19 cellular contexts compared by ENCODE assay signal in the genomic region with DNA sequence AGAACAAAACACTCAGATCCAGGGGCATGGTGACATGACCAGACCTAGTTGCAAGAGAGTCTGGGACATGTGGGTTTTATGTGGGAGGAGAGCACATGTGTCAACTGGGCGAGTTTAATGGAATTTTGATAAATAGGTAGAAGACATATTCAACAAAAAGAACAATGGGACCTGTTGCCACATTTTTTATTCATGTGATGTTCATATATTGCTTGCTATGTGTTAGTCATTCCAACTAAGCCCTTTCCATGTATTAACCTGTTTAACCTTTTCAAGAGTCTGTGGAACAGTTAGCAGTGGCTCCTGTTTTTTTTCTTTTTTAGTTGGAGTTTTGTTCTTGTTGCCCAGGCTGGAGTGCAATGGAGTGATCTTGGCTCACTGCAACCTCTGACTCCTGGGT. TPM values are rescaled to one million over a fixed set of nuclear protein-coding genes. Genes with fewer than 3 reads are reported as not detected.
A peak's percentile ranks its signal among the peaks of the same experiment; 100 is the strongest.
DNase-seq lines count a peak whose midpoint lies in the region; ATAC-seq and TF ChIP-seq lines count a peak whose summit lies in the region.
"Had no signal": no experiment of that assay in that cellular context is flagged by ENCODE, and none has a peak within 500 bp of the region (broad histone marks: within the 10 kb centered on the region; RNA-seq: fewer than 3 reads in every experiment).

No MANE protein-coding gene starts in this region.

- no peak overlapping the region for H3K4me2 ChIP-seq in osteoblast (ENCODE audit: insufficient read depth, low read length)
- H3K4me2 ChIP-seq: BLaER1 had no signal

- no peak overlapping the region for H3K4me3 Mint-ChIP-seq in mesothelial cell of epicardium
- no peak overlapping the region for H3K4me3 Mint-ChIP-seq in stimulated activated effector memory CD8-positive, alpha-beta T cell treated with anti-CD3 and anti-CD28 coated beads, Interleukin-12 subunit alpha, Interleukin-12 subunit beta, amount 100 ng/mL, for 72 hours
- H3K4me3 Mint-ChIP-seq: CD8-positive, alpha-beta memory T cell; HFFc6; IgD-negative memory B cell had no signal

- H3K36me3 ChIP-seq in HEK293 (ENCODE audit: control insufficient read depth in 2 of 2, insufficient read depth in 1 of 2, low read length in 2 of 2) (no peaks in the 10 kb centered on the region), RWPE2 (ENCODE audit: low read depth) (no peaks in the 10 kb centered on the region), osteoblast (ENCODE audit: insufficient read depth, low read length) (no peaks in the 10 kb centered on the region)
- H3K36me3 ChIP-seq: BLaER1, HAP-1 had no signal

- H4K20me1 ChIP-seq in osteoblast (ENCODE audit: insufficient read depth, low read length): no peaks in the 10 kb centered on the region
- H4K20me1 ChIP-seq: BLaER1 had no signal

- H3K27ac Mint-ChIP-seq in mesothelial cell of epicardium: no peak overlapping the region
- no peak overlapping the region for H3K27ac Mint-ChIP-seq in stimulated activated effector memory CD8-positive, alpha-beta T cell treated with anti-CD3 and anti-CD28 coated beads, Interleukin-12 subunit alpha, Interleukin-12 subunit beta, amount 100 ng/mL, for 72 hours
- H3K27ac Mint-ChIP-seq: CD8-positive, alpha-beta memory T cell; IgD-negative memory B cell had no signal

- H3K4me1 Mint-ChIP-seq in mesothelial cell of epicardium: peaks cover 6% of the 10 kb centered on the region
- H3K4me1 Mint-ChIP-seq in stimulated activated effector memory CD8-positive, alpha-beta T cell treated with anti-CD3 and anti-CD28 coated beads, Interleukin-12 subunit alpha, Interleukin-12 subunit beta, amount 100 ng/mL, for 72 hours: no peaks in the 10 kb centered on the region
- H3K4me1 Mint-ChIP-seq: CD8-positive, alpha-beta memory T cell; IgD-negative memory B cell had no signal

- H3K4me3 ChIP-seq in HEK293 (ENCODE audit: low read depth, low read length): no peak overlapping the region
- no peak overlapping the region for H3K4me3 ChIP-seq in RWPE2 (ENCODE audit: severe bottlenecking)
- H3K4me3 ChIP-seq in osteoblast (ENCODE audit: insufficient read depth, low read length): no peak overlapping the region
- H3K4me3 ChIP-seq: BLaER1, HAP-1 had no signal

- no peaks in the 10 kb centered on the region for H3K9me3 Mint-ChIP-seq in mesothelial cell of epicardium
- no peaks in the 10 kb centered on the region for H3K9me3 Mint-ChIP-seq in stimulated activated effector memory CD8-positive, alpha-beta T cell treated with anti-CD3 and anti-CD28 coated beads, Interleukin-12 subunit alpha, Interleukin-12 subunit beta, amount 100 ng/mL, for 72 hours
- H3K9me3 Mint-ChIP-seq: CD8-positive, alpha-beta memory T cell; HFFc6; IgD-negative memory B cell had no signal

- no peak overlapping the region for H2AFZ ChIP-seq in osteoblast (ENCODE audit: low read length)

- H3K4me1 ChIP-seq in HEK293 (ENCODE audit: control insufficient read depth, insufficient read depth, low read length) (no peaks in the 10 kb centered on the region), RWPE2 (ENCODE audit: insufficient read depth, poor library complexity, severe bottlenecking) (no peaks in the 10 kb centered on the region), osteoblast (ENCODE audit: insufficient read depth, low read length) (peaks cover 3% of the 10 kb centered on the region)
- H3K4me1 ChIP-seq: Caco-2, HAP-1 had no signal

- H3K36me3 Mint-ChIP-seq in mesothelial cell of epicardium: no peaks in the 10 kb centered on the region
- H3K36me3 Mint-ChIP-seq in stimulated activated effector memory CD8-positive, alpha-beta T cell treated with anti-CD3 and anti-CD28 coated beads, Interleukin-12 subunit alpha, Interleukin-12 subunit beta, amount 100 ng/mL, for 72 hours: no peaks in the 10 kb centered on the region
- H3K36me3 Mint-ChIP-seq: CD8-positive, alpha-beta memory T cell; IgD-negative memory B cell had no signal

- no peak overlapping the region for H3K27ac ChIP-seq in HEK293 (ENCODE audit: extremely low read depth, low read depth, low read length)
- no peak overlapping the region for H3K27ac ChIP-seq in RWPE2 (ENCODE audit: poor library complexity, severe bottlenecking)
- peak overlapping the region; percentile 94 for H3K27ac ChIP-seq in epithelial cell of prostate
- no peak overlapping the region for H3K27ac ChIP-seq in osteoblast (ENCODE audit: low read depth, low read length)
- H3K27ac ChIP-seq: BLaER1 had no signal

- peaks cover 15% of the 10 kb centered on the region for H3K27me3 Mint-ChIP-seq in mesothelial cell of epicardium (ENCODE audit: low read depth)

- TF ChIP-seq CTCF in HEK293 (tag by site-specific recombination; IDR thresholded peaks at IDR 0.05): no peak
- no peak for TF ChIP-seq CTCF in RWPE2 (IDR thresholded peaks at IDR 0.05; ENCODE audit: poor library complexity, severe bottlenecking)
- TF ChIP-seq CTCF in osteoblast (IDR thresholded peaks at IDR 0.05; ENCODE audit: extremely low read depth, low read depth, low read length): no peak
- no peak for TF ChIP-seq CTCF in mesothelial cell of epicardium (IDR thresholded peaks at IDR 0.05; ENCODE audit: unreplicated experiment)

- H3K9me3 ChIP-seq in HEK293 (ENCODE audit: control insufficient read depth, insufficient read depth, low read depth, low read length) (no peaks in the 10 kb centered on the region), RWPE2 (ENCODE audit: severe bottlenecking) (no peaks in the 10 kb centered on the region), osteoblast (ENCODE audit: low read depth, low read length) (no peaks in the 10 kb centered on the region)
- H3K9me3 ChIP-seq: BLaER1, Caco-2, HAP-1 had no signal

- CTCF ChIA-PET in HEK293 (lab: Yijun Ruan, JAX): interaction anchor here (1.0 kb wide), 1 partner anchor 37 kb away, joined by 4 read pairs; no protein-coding TSS in a partner anchor

- H3K79me2 ChIP-seq in osteoblast (ENCODE audit: insufficient read depth, low read length): no peaks in the 10 kb centered on the region

- ATAC-seq in RWPE2 (ENCODE audit: low read depth): peak; percentile 34; the same call in 2 of the 3 replicates
- no peak for ATAC-seq in stimulated activated effector memory CD8-positive, alpha-beta T cell treated with anti-CD3 and anti-CD28 coated beads, Interleukin-12 subunit alpha, Interleukin-12 subunit beta, amount 100 ng/mL, for 72 hours

- POLR2A ChIA-PET in HEK293 (lab: Yijun Ruan, JAX): no interaction called here

- DNase-seq in RWPE2 (ENCODE audit: low spot score): no peak
- DNase-seq in epithelial cell of prostate (ENCODE audit: low read depth, low spot score): peak; percentile 75
- DNase-seq in osteoblast (ENCODE audit: insufficient read length, low spot score, missing footprints): peak; percentile 44
- no peak for DNase-seq in mesothelial cell of epicardium (ENCODE audit: low spot score in 2 of 2, unreplicated experiment in 2 of 2)
- DNase-seq in stimulated activated effector memory CD8-positive, alpha-beta T cell treated with anti-CD3 and anti-CD28 coated beads, Interleukin-12 subunit alpha, Interleukin-12 subunit beta, amount 100 ng/mL, for 72 hours (ENCODE audit: low spot score in 2 of 2): no peak
- DNase-seq in NCI-H1694 (lab: John Stamatoyannopoulos, UW): no peak
- DNase-seq: 8988T, AML-193, Caco-2, DND-41, GDM1, HFFc6 had no signal

- no peaks in the 10 kb centered on the region for H3K27me3 ChIP-seq in RWPE2 (ENCODE audit: insufficient read depth, poor library complexity, severe bottlenecking)
- H3K27me3 ChIP-seq in osteoblast (ENCODE audit: insufficient read depth, low read length): no peaks in the 10 kb centered on the region
- H3K27me3 ChIP-seq: BLaER1 had no signal

TF ChIP-seq in HEK293, 187 proteins besides CTCF, POLR2A, EP300 and RAD21 (continues in another document):
- TF ChIP-seq OVOL3 (tag by site-specific recombination; IDR thresholded peaks at IDR 0.05): no peak
- TF ChIP-seq ZNF416 (tag by site-specific recombination; IDR thresholded peaks at IDR 0.05): no peak
- no peak for TF ChIP-seq KLF9 (tag by site-specific recombination; IDR thresholded peaks at IDR 0.05; ENCODE audit: low read depth)
- 0 out of 2 replicates have a peak, but pooled peaks have one; percentile 13 for TF ChIP-seq SCRT2 (tag by site-specific recombination; IDR thresholded peaks at IDR 0.05)
- TF ChIP-seq ZNF792 (tag by site-specific recombination; IDR thresholded peaks at IDR 0.05): no peak
- TF ChIP-seq FEZF1 (tag by site-specific recombination; IDR thresholded peaks at IDR 0.05): 0 out of 2 replicates have a peak, but pooled peaks have one; percentile 22
- TF ChIP-seq ZNF140 (tag by site-specific recombination; IDR thresholded peaks at IDR 0.05): no peak

RNA-seq across cellular contexts. Expression of a gene that starts 30.1 kb away (rescaled TPM):
- total RNA-seq in osteoblast (not detected in 2 replicates), mesothelial cell of epicardium (2.5 to 4.0 TPM (median 2.8 TPM) in 3 replicates)
- total RNA-seq: H1, HFFc6, HT-29 had no signal

RNA-seq across cellular contexts. Expression of a gene that starts 48.7 kb away (rescaled TPM):
- total RNA-seq in osteoblast (77.1 and 77.2 TPM in 2 replicates), mesothelial cell of epicardium (48.0 to 55.5 TPM (median 53.6 TPM) in 3 replicates)

Comparison
In these comparisons a context has a peak if more than half of its experiments do, and no peak if none do; other contexts are left out.
1. DNase-seq: peak in epithelial cell of prostate (single experiment) and osteoblast (single experiment); none in RWPE2 (single experiment), mesothelial cell of epicardium (0 of 2), stimulated activated effector memory CD8-positive, alpha-beta T cell treated with anti-CD3 and anti-CD28 coated beads, Interleukin-12 subunit alpha, Interleukin-12 subunit beta, amount 100 ng/mL, for 72 hours (0 of 2) and NCI-H1694 (single experiment).